11 cellular contexts compared by ENCODE assay signal in genomic region chr5:73363911-73364730, GRCh38.
DNase-seq lines count a peak whose midpoint lies in the region; FAIRE-seq and TF ChIP-seq lines count a peak whose summit lies in the region.
"Had no signal": no experiment of that assay in that cellular context is flagged by ENCODE, and none has a peak within 500 bp of the region (broad histone marks: within the 10 kb centered on the region; RNA-seq: fewer than 3 reads in every experiment).

No MANE protein-coding gene starts in this region.

- no peak for TF ChIP-seq CTCF in Caco-2 (IDR thresholded peaks at IDR 0.05; ENCODE audit: insufficient read depth in 1 of 2, low read depth in 1 of 2, low read length in 1 of 2, severe bottlenecking in 1 of 2, unreplicated experiment in 1 of 2)
- peak; percentile 36 for TF ChIP-seq CTCF in astrocyte of the spinal cord (IDR thresholded peaks at IDR 0.05; ENCODE audit: low read depth, low read length)
- peak; percentile 10 for TF ChIP-seq CTCF in kidney epithelial cell (IDR thresholded peaks at IDR 0.05; ENCODE audit: insufficient read depth, low read length, poor library complexity, severe bottlenecking)
- no peak for TF ChIP-seq CTCF in kidney (IDR thresholded peaks at IDR 0.05; ENCODE audit: borderline replicate concordance, extremely low read depth, insufficient read depth)

- no peak for FAIRE-seq in kidney (lab: Jason Lieb, UNC)

- H3K27ac ChIP-seq in kidney (ENCODE audit: low read depth in 2 of 2, low read length in 2 of 2), result no peak overlapping the region

- no peaks in the 10 kb centered on the region for H3K4me1 Mint-ChIP-seq in Caco-2 (ENCODE audit: low read depth, unreplicated experiment)

- H3K9me3 Mint-ChIP-seq in Caco-2 (ENCODE audit: unreplicated experiment), result no peaks in the 10 kb centered on the region
- H3K9me3 Mint-ChIP-seq: T-cell had no signal

- peak overlapping the region; percentile 43 for H3K27ac Mint-ChIP-seq in Caco-2 (ENCODE audit: unreplicated experiment)
- H3K27ac Mint-ChIP-seq: T-cell had no signal

- H3K4me3 Mint-ChIP-seq in Caco-2 (ENCODE audit: unreplicated experiment), result no peak overlapping the region
- H3K4me3 Mint-ChIP-seq: T-cell had no signal

- CTCF ChIA-PET in Caco-2 (lab: Charles Lee), result interaction anchor here (1.4 kb wide), 1 partner anchor 148 kb away, joined by 8 read pairs; no protein-coding TSS in a partner anchor

- H3K36me3 Mint-ChIP-seq in Caco-2 (ENCODE audit: insufficient read depth, unreplicated experiment), result no peaks in the 10 kb centered on the region
- H3K36me3 Mint-ChIP-seq: T-cell had no signal

- H3K36me3 ChIP-seq in Caco-2 (ENCODE audit: control insufficient read depth, insufficient read depth, low read length) (no peaks in the 10 kb centered on the region), kidney epithelial cell (ENCODE audit: control insufficient read depth, insufficient read depth, low read length) (no peaks in the 10 kb centered on the region), kidney (ENCODE audit: control insufficient read depth in 1 of 2, insufficient read depth in 2 of 2, low read length in 2 of 2) (no peaks in the 10 kb centered on the region)

- DNase-seq in Caco-2 (peak in 1 of 2 experiments; percentile 16), M059J (ENCODE audit: low read depth) (peak; percentile 40), astrocyte of the spinal cord (ENCODE audit: low read depth, low spot score) (peak; percentile 63), kidney epithelial cell (ENCODE audit: low read depth) (no peak), RPMI8226 (no peak), kidney (no peak), SHP77 treated with DMSO at 0.1 percent for 48 hours (lab: John Stamatoyannopoulos, UW) (no peak), NCI-H82 treated with DMSO at 0.1 percent for 48 hours (lab: John Stamatoyannopoulos, UW; ENCODE audit: unreplicated experiment) (no peak)
- DNase-seq: GOT3, NCI-H1436 treated with DMSO at 0.1 percent for 48 hours, T-cell had no signal

- in situ Hi-C loops in astrocyte of the spinal cord (cut with HindIII; ENCODE audit: low sequenced_read_pairs), result no loop called here

- H3K27me3 ChIP-seq in Caco-2 (replicated peaks; ENCODE audit: control insufficient read depth, insufficient read depth, low read length) (no peaks in the 10 kb centered on the region), kidney epithelial cell (ENCODE audit: control insufficient read depth, insufficient read depth, low read length) (no peaks in the 10 kb centered on the region)

- no peaks in the 10 kb centered on the region for H3K9me3 ChIP-seq in Caco-2
- no peaks in the 10 kb centered on the region for H3K9me3 ChIP-seq in kidney (ENCODE audit: control insufficient read depth in 1 of 2, low read length in 2 of 2)

- BruUV-seq in Caco-2 (replicated peaks; lab: Mats Ljungman, UMichigan), result no TSS peak

- POLR2A ChIA-PET in Caco-2 (lab: Charles Lee), result no interaction called here

- peaks cover 2% of the 10 kb centered on the region for H3K27me3 Mint-ChIP-seq in Caco-2 (ENCODE audit: insufficient read depth, unreplicated experiment)

- no peak overlapping the region for H3K9ac ChIP-seq in kidney (ENCODE audit: low read length in 2 of 2)

- intact Hi-C loops in Caco-2 (cut with micrococcal nuclease; ENCODE audit: unreplicated experiment) (no loop called here), kidney (cut with DNase I) (no loop called here)

- H3K4me3 ChIP-seq in Caco-2 (ENCODE audit: low read depth, low read length) (no peak overlapping the region), astrocyte of the spinal cord (ENCODE audit: low read depth, low read length) (no peak overlapping the region), kidney epithelial cell (ENCODE audit: low read depth, low read length) (no peak overlapping the region), kidney (ENCODE audit: low read length in 2 of 2) (no peak overlapping the region)

- H3K4me1 ChIP-seq in Caco-2 (no peaks in the 10 kb centered on the region), kidney (ENCODE audit: control insufficient read depth in 1 of 2, insufficient read depth in 1 of 2, low read depth in 1 of 2, low read length in 2 of 2) (no peaks in the 10 kb centered on the region)

Comparison
In these comparisons a context has a peak if more than half of its experiments do, and no peak if none do; other contexts are left out.
1. DNase-seq: peak in M059J (single experiment) and astrocyte of the spinal cord (single experiment); none in kidney epithelial cell (single experiment), RPMI8226 (single experiment), kidney (single experiment), SHP77 treated with DMSO at 0.1 percent for 48 hours (single experiment) and NCI-H82 treated with DMSO at 0.1 percent for 48 hours (single experiment).
2. CTCF ChIP-seq: peak in astrocyte of the spinal cord (single experiment) and kidney epithelial cell (single experiment); none in Caco-2 (0 of 2) and kidney (single experiment).